ENCODE assay signal across 21 cellular contexts in the genomic region with DNA sequence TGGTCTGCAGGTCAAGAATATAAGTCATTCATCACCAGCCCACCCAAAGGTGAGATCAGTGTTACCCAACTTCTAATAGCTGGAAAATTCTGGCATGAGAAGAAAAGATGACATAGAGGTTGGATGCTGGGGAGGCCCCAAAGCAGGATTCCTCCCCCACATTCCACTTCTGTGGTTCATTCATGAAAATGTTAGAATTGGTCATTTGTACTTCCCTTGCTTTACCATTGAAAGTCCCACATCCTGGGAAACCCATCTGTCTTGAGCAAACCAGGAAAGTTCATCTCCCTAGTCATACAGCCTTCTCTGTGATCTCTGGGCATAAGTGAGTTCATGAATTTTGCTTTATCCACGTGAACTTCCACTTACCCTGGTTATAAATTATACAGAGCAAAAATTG.
"Had no signal": no experiment of that assay in that cellular context is flagged by ENCODE, and none has a peak within 500 bp of the region (broad histone marks: within the 10 kb centered on the region; RNA-seq: fewer than 3 reads in every experiment).

No MANE protein-coding gene starts in this region.

- FAIRE-seq: frontal cortex had no signal

- H3K27ac ChIP-seq: ascending aorta, coronary artery, heart right ventricle, left lung, sigmoid colon, suprapubic skin, upper lobe of left lung, VCaP had no signal

- H3K4me1 ChIP-seq: ascending aorta, sigmoid colon had no signal

- H3K36me3 ChIP-seq: ascending aorta, heart right ventricle, left lung, sigmoid colon, suprapubic skin, upper lobe of left lung had no signal

- H3K4me3 ChIP-seq: ascending aorta, coronary artery, heart right ventricle, left lung, sigmoid colon, suprapubic skin, upper lobe of left lung had no signal

- DNase-seq: activated CD8-positive, alpha-beta memory T cell treated with anti-CD3 and anti-CD28 coated beads, Interleukin-2, amount 50 U/mL, for 4 hours; activated CD8-positive, alpha-beta T cell treated with anti-CD3 and anti-CD28 coated beads for 36 hours; activated gamma-delta T cell treated with Interleukin-2 at 50 U/mL for 16 hours; activated T-cell treated with anti-CD3 and anti-CD28 coated beads, Interleukin-2, amount 50 U/mL, for 72 hours; effector memory CD4-positive, alpha-beta T cell; heart right ventricle; islet precursor cell; left lung; mesenchymal stem cell; occipital lobe; sigmoid colon; stimulated activated CD4-positive, alpha-beta T cell treated with anti-CD3 and anti-CD28 coated beads, Interleukin-2, amount 100 ng/mL, for 48 hours; stimulated activated naive CD4-positive, alpha-beta T cell treated with Interleukin-2 at 50 U/mL for 16 hours; T-cell; T1000; upper lobe of left lung had no signal

- H3K9me3 ChIP-seq: ascending aorta, sigmoid colon, suprapubic skin, upper lobe of left lung had no signal

- ATAC-seq: activated CD8-positive, alpha-beta T cell treated with anti-CD3 and anti-CD28 coated beads for 36 hours; activated T-cell treated with anti-CD3 and anti-CD28 coated beads, Interleukin-2, amount 50 U/mL, for 72 hours; heart right ventricle; left lung; T-cell had no signal

- H3K27me3 ChIP-seq: ascending aorta, heart right ventricle, left lung, sigmoid colon, suprapubic skin, upper lobe of left lung had no signal
